8 cellular contexts compared by ENCODE assay signal in the genomic region with DNA sequence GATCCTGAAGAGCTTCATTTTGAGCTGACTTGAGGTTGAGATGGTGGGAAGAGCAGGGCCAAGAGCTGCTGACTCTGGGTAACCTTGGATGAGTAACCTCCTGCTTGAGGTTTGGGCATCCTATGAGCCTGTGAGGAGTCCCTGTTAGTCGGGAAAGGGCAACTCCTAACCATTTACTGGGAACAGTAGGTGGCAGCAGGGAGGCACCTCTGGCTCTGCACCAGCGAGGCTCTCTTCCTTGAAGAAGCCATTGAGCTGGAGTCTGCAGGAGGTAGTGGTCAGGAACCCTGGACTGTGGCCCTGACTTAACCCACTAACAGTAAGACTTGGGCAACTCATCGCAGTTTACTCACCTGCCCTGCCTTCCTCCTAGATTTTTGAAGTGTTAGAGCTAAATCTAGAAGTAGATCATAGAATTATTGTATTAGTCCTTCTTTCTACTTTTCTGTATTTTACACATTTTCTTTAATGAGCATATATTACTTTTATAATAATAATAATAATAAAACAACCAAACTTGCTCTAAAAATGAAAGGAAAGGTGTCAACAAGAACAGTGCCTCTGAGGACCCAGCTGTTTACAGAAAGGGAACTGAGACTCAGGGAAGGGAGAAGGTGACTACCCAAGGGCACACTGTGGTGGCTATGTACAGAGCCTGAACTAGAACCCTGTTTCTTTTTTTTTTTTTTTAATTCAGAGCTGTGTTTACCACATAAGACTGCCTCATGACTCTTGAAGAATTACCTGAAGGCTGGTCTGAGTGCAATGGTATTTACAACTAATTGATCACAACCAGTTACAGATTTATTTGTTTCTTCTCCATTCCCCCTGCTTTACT. TPM values are rescaled to one million over a fixed set of nuclear protein-coding genes. Genes with fewer than 3 reads are reported as not detected.
A peak's percentile ranks its signal among the peaks of the same experiment; 100 is the strongest.
DNase-seq lines count a peak whose midpoint lies in the region; ATAC-seq and TF ChIP-seq lines count a peak whose summit lies in the region.

No MANE protein-coding gene starts in this region.

- no peaks in the 10 kb centered on the region for H3K9me3 ChIP-seq in right lobe of liver

- 0% methylated on average over 2 of the region's 3 CpGs for WGBS in right lobe of liver (ENCODE audit: insufficient coverage, low coverage, low lambda C conversion rate, missing lambda C conversion rate)

- H3K4me1 ChIP-seq in right lobe of liver = no peaks in the 10 kb centered on the region

- H3K27ac ChIP-seq in 22Rv1 = no peak overlapping the region
- no peak overlapping the region for H3K27ac ChIP-seq in right lobe of liver

- ATAC-seq in HG03097 (IDR thresholded peaks at IDR 0.05; ENCODE audit: low FRiP score, unreplicated experiment) = peak; percentile 59
- peak; percentile 97 to 98 (median 98) for ATAC-seq in right lobe of liver

- in situ Hi-C loops in GM13976 (cut with MboI; ENCODE audit: low sequenced_read_pairs, unreplicated experiment) = no loop called here

- no peaks in the 10 kb centered on the region for H3K36me3 ChIP-seq in right lobe of liver

- DNase-seq in GM13976 (ENCODE audit: low spot score) = peak; percentile 60
- peak; percentile 64 for DNase-seq in NCI-H2227 (lab: John Stamatoyannopoulos, UW; ENCODE audit: unreplicated experiment)
- peak; percentile 56 to 58 for DNase-seq in activated CD4-positive, alpha-beta T cell treated with anti-CD3 and anti-CD28 coated beads for 4 hours
- peak; percentile 72 for DNase-seq in dedifferentiated amniotic fluid mesenchymal stem cell (ENCODE audit: extremely low spot score)
- DNase-seq in right lobe of liver = peak; percentile 59 to 72 (median 68)
- DNase-seq in stimulated activated CD4-positive, alpha-beta T cell treated with anti-CD3 and anti-CD28 coated beads, TNF-alpha, amount 100 ng/mL, for 1 hour (ENCODE audit: low read depth in 3 of 3, low spot score in 1 of 3) = peak; percentile 12 to 22 (median 16)

- H3K4me3 ChIP-seq in right lobe of liver = no peak overlapping the region

- peak; percentile 91 for TF ChIP-seq CTCF in 22Rv1 (IDR thresholded peaks at IDR 0.05)
- TF ChIP-seq CTCF in GM13976 (IDR thresholded peaks at IDR 0.05; ENCODE audit: borderline replicate concordance, control extremely low read depth, extremely low read depth, insufficient read depth, missing control alignments) = peak; percentile 75
- peak; percentile 58 to 78 (median 77) for TF ChIP-seq CTCF in right lobe of liver (IDR thresholded peaks at IDR 0.05)

- intact Hi-C loops in right lobe of liver (cut with DNase I) = loop anchor here in 1 of 2 donors (10.0 kb wide), 1 partner anchor 198 kb away; a partner anchor contains a TSS

- H3K27me3 ChIP-seq in right lobe of liver = no peaks in the 10 kb centered on the region

- no peak for TF ChIP-seq POLR2A in right lobe of liver (IDR thresholded peaks at IDR 0.05)

RNA-seq across cellular contexts. Expression of a gene that starts 47.5 kb away (rescaled TPM):
- 1 to 10 TPM in 1 of 6 experiments, under 1 TPM in 5; 0.37 to 1.0 (median 0.60) TPM for total RNA-seq in right lobe of liver

RNA-seq across cellular contexts. Expression of a gene that starts 53.7 kb away (rescaled TPM):
- total RNA-seq in right lobe of liver = 1 to 10 TPM; 2.6 to 5.2 (median 3.4) TPM

RNA-seq across cellular contexts. Expression of a gene that starts 58.1 kb away (rescaled TPM):
- 10 to 100 TPM; 43.1 to 65.4 (median 50.1) TPM for total RNA-seq in right lobe of liver

Comparison
In these comparisons a context has a peak if more than half of its experiments do, and no peak if none do; other contexts are left out.
1. DNase-seq: peak in every context shown above with its lines; median percentile 72 in dedifferentiated amniotic fluid mesenchymal stem cell; 68 in right lobe of liver; 64 in NCI-H2227; 60 in GM13976; 57 in activated CD4-positive, alpha-beta T cell treated with anti-CD3 and anti-CD28 coated beads for 4 hours; 16 in stimulated activated CD4-positive, alpha-beta T cell treated with anti-CD3 and anti-CD28 coated beads, TNF-alpha, amount 100 ng/mL, for 1 hour.